8 cellular contexts compared by ENCODE assay signal in genomic region chr15:41494922-41495735, GRCh38. TPM values are rescaled to one million over a fixed set of nuclear protein-coding genes. Genes with fewer than 3 reads are reported as not detected.
DNase-seq lines count a peak whose midpoint lies in the region; ATAC-seq and TF ChIP-seq lines count a peak whose summit lies in the region.

No MANE protein-coding gene starts in this region.

- POLR2A ChIA-PET in BJ (lab: Charles Lee) = no interaction called here

- peak overlapping the region; percentile 57 for H3K4me3 ChIP-seq in BJ (ENCODE audit: low read depth, low read length)
- H3K4me3 ChIP-seq in Loucy (ENCODE audit: low read length, poor library complexity, severe bottlenecking) = peak overlapping the region; percentile 87
- peak overlapping the region; percentile 5 for H3K4me3 ChIP-seq in choroid plexus epithelial cell (ENCODE audit: low read depth, low read length)

- CTCF ChIA-PET in BJ (lab: Yijun Ruan, JAX) = no interaction called here

- H3K27ac Mint-ChIP-seq in neural crest cell (ENCODE audit: unreplicated experiment) = no peak overlapping the region
- no peak overlapping the region for H3K27ac Mint-ChIP-seq in glutamatergic neuron (ENCODE audit: unreplicated experiment)

- H3F3A ChIP-seq in Loucy (ENCODE audit: low read depth) = no peaks in the 10 kb centered on the region

- TF ChIP-seq CTCF in BJ (IDR thresholded peaks at IDR 0.05; ENCODE audit: insufficient read depth, low read depth, low read length) = no peak
- TF ChIP-seq CTCF in Loucy (conservative IDR thresholded peaks at IDR 0.05; ENCODE audit: low read length) = no peak
- TF ChIP-seq CTCF in choroid plexus epithelial cell (conservative IDR thresholded peaks at IDR 0.05; ENCODE audit: low read depth, low read length) = no peak
- TF ChIP-seq CTCF in neural crest cell (conservative IDR thresholded peaks at IDR 0.05) = peak; percentile 14
- TF ChIP-seq CTCF in glutamatergic neuron (IDR thresholded peaks at IDR 0.05; ENCODE audit: partially characterized antibody, unreplicated experiment) = no peak

- H3K27me3 Mint-ChIP-seq in neural crest cell (ENCODE audit: low read depth) (peaks cover 86% of the 10 kb centered on the region), glutamatergic neuron (ENCODE audit: unreplicated experiment) (peaks cover 33% of the 10 kb centered on the region)

- DNase-seq in BJ (ENCODE audit: low read depth) (no peak), choroid plexus epithelial cell (ENCODE audit: low read depth) (no peak), neural crest cell (ENCODE audit: low read depth, low spot score) (peak; percentile 16), NCI-H1092 treated with DMSO at 0.1 percent for 48 hours (lab: John Stamatoyannopoulos, UW) (no peak), sciatic nerve (ENCODE audit: low spot score) (no peak), glutamatergic neuron (no peak)

- peak overlapping the region; percentile 70 for H3K4me2 ChIP-seq in Loucy (ENCODE audit: low read depth, low read length, poor library complexity, severe bottlenecking)

- no peak for ATAC-seq in sciatic nerve
- ATAC-seq in GM21576 (IDR thresholded peaks at IDR 0.05; ENCODE audit: unreplicated experiment) = no peak

- H3K9me3 Mint-ChIP-seq in neural crest cell (no peaks in the 10 kb centered on the region), glutamatergic neuron (ENCODE audit: unreplicated experiment) (peaks cover 9% of the 10 kb centered on the region)

- H3K27me3 ChIP-seq in BJ (ENCODE audit: control insufficient read depth, insufficient read depth, low read length) (peaks cover 7% of the 10 kb centered on the region), Loucy (ENCODE audit: insufficient read depth, low read length, poor library complexity, severe bottlenecking) (no peaks in the 10 kb centered on the region)

- H3K36me3 Mint-ChIP-seq in neural crest cell (ENCODE audit: low read depth) (no peaks in the 10 kb centered on the region), glutamatergic neuron (ENCODE audit: unreplicated experiment) (no peaks in the 10 kb centered on the region)

- no peaks in the 10 kb centered on the region for H3K9me3 ChIP-seq in Loucy (ENCODE audit: insufficient read depth, low read depth, low read length)

- H3K9ac ChIP-seq in Loucy (ENCODE audit: low read depth, low read length, poor library complexity, severe bottlenecking) = no peak overlapping the region

- peak overlapping the region; percentile 78 for H3K4me3 Mint-ChIP-seq in neural crest cell
- no peak overlapping the region for H3K4me3 Mint-ChIP-seq in glutamatergic neuron (ENCODE audit: unreplicated experiment)

- H4K20me1 ChIP-seq in Loucy (ENCODE audit: insufficient read depth, low read length, poor library complexity, severe bottlenecking) = no peaks in the 10 kb centered on the region

- no peaks in the 10 kb centered on the region for H3K9me2 ChIP-seq in Loucy (replicated peaks; ENCODE audit: low read depth, low read length)

- H3K36me3 ChIP-seq in BJ (ENCODE audit: control insufficient read depth, insufficient read depth, low read length) (no peaks in the 10 kb centered on the region), Loucy (ENCODE audit: insufficient read depth, low read length) (no peaks in the 10 kb centered on the region)

- peaks cover 13% of the 10 kb centered on the region for H3K4me1 ChIP-seq in Loucy (ENCODE audit: insufficient read depth, low read length, poor library complexity, severe bottlenecking)

- intact Hi-C loops in sciatic nerve (cut with DNase I) = no loop called here

- H2AFZ ChIP-seq in Loucy (ENCODE audit: low read length) = no peak overlapping the region

- H3K79me2 ChIP-seq in Loucy (ENCODE audit: insufficient read depth, low read length) = no peaks in the 10 kb centered on the region

- H3K4me1 Mint-ChIP-seq in neural crest cell (peaks cover 11% of the 10 kb centered on the region), glutamatergic neuron (ENCODE audit: low read depth, unreplicated experiment) (peaks cover 6% of the 10 kb centered on the region)

RNA-seq across cellular contexts. Expression of gene ITPKA, which starts 1.5 kb away (rescaled TPM):
- 0.44 and 0.59 TPM in 2 replicates for polyA plus RNA-seq in BJ (2011; rRNA removed)
- polyA minus RNA-seq in BJ (2011; rRNA and poly(A)+ RNA removed) = 0.46 and 0.85 TPM in 2 replicates
- total RNA-seq in neural crest cell (1.3 and 1.5 TPM in 2 replicates), sciatic nerve (not detected), glutamatergic neuron (ENCODE audit: unreplicated experiment) (1.1 TPM)

RNA-seq across cellular contexts. Expression of gene LTK, which starts 18.5 kb away (rescaled TPM):
- 0.09 and 0.11 TPM in 2 replicates for polyA plus RNA-seq in BJ (2011; rRNA removed)
- polyA minus RNA-seq in BJ (2011; rRNA and poly(A)+ RNA removed) = 0.10 TPM in 1 of 2 replicates, not detected in the other
- total RNA-seq in neural crest cell (0.16 and 0.19 TPM in 2 replicates), sciatic nerve (1.1 TPM), glutamatergic neuron (ENCODE audit: unreplicated experiment) (3.2 TPM)

RNA-seq across cellular contexts. Expression of gene RPAP1, which starts 48.9 kb away (rescaled TPM):
- 6.4 and 14.2 TPM in 2 replicates for polyA plus RNA-seq in BJ (2011; rRNA removed)
- polyA minus RNA-seq in BJ (2011; rRNA and poly(A)+ RNA removed) = 11.3 and 14.3 TPM in 2 replicates
- total RNA-seq in neural crest cell (86.5 and 91.1 TPM in 2 replicates), sciatic nerve (30.0 TPM), glutamatergic neuron (ENCODE audit: unreplicated experiment) (48.9 TPM)

Comparison
In these comparisons a context has a peak if more than half of its experiments do, and no peak if none do; other contexts are left out.
1. H3K4me3 ChIP-seq: peak in every context shown above with its lines; median percentile 87 in Loucy; 57 in BJ; 5 in choroid plexus epithelial cell.